Comparison of ENCODE assay signal across 1 cellular context in the genomic region with DNA sequence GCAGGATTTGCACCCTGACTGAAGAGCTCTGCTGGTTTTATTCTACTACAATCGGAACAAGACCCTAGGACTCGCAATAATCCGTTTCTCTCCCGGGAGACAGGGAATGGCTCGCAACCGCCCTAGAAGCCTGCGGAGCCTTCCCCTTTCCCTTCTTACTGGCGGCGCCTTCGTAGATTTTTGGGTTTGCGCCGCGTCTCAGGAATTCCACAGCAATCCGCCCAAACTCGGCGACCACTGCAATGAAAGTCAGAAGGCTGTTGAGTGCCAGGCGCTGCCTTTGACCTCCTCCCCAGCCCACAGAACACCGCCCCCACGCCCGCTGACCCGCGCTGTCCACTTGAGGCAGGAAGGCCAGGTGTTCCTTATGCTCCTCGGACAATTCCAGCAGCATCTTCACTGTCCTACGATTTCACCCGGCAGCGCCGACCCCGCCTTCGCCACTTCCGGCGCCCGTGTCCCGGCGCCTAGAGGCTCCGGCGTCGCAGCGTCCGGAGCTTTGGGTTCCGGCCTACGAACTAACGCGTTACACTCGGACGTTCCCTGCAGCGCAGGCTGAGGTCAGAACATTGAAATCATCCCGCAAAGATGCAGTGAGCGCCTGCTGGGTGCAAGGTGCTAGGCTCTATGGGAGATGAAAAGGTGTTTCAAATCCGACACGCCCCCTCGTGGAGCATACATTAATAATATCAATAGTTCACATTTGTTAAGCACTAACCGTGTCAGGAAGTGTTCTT.
TF ChIP-seq lines count a peak whose summit lies in the region.

Gene COMMD2 (minus strand): TSS at position 439 of the 737 bp plus-strand sequence. CDS start 45 bp downstream, at position 394.

TF ChIP-seq in K562, 482 proteins besides CTCF, POLR2A, EP300 and RAD21 (continued from another document and continues in another):
- no peak for TF ChIP-seq FOXO4 (CRISPR knock-in tag; IDR thresholded peaks at IDR 0.05)
- no peak for TF ChIP-seq XRCC4 (IDR thresholded peaks at IDR 0.05; ENCODE audit: extremely low read depth, insufficient read depth, insufficient read length)
- TF ChIP-seq ZBTB7A (IDR thresholded peaks at IDR 0.05; ENCODE audit: borderline replicate concordance, control insufficient read depth, low read depth, low read length): no peak; the same call in 1 of the 2 replicates
- TF ChIP-seq POLR2B (IDR thresholded peaks at IDR 0.05; ENCODE audit: low read depth, partially characterized antibody): peak; percentile 84
- TF ChIP-seq EWSR1 (IDR thresholded peaks at IDR 0.05; ENCODE audit: borderline replicate concordance, low read depth, partially characterized antibody): no peak
- peak; percentile 60; the same call in 1 of the 2 replicates for TF ChIP-seq EHMT2 (IDR thresholded peaks at IDR 0.05)
- TF ChIP-seq, protein P1, sequence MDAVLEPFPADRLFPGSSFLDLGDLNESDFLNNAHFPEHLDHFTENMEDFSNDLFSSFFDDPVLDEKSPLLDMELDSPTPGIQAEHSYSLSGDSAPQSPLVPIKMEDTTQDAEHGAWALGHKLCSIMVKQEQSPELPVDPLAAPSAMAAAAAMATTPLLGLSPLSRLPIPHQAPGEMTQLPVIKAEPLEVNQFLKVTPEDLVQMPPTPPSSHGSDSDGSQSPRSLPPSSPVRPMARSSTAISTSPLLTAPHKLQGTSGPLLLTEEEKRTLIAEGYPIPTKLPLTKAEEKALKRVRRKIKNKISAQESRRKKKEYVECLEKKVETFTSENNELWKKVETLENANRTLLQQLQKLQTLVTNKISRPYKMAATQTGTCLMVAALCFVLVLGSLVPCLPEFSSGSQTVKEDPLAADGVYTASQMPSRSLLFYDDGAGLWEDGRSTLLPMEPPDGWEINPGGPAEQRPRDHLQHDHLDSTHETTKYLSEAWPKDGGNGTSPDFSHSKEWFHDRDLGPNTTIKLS (IDR thresholded peaks at IDR 0.05; ENCODE audit: borderline replicate concordance, low read depth): peak; percentile 46; the same call in 1 of the 2 replicates
- TF ChIP-seq PTRF (tag; IDR thresholded peaks at IDR 0.05): no peak
- no peak for TF ChIP-seq OTX1 (CRISPR knock-in tag; IDR thresholded peaks at IDR 0.05)
- TF ChIP-seq ZNF764 (CRISPR knock-in tag; IDR thresholded peaks at IDR 0.05; ENCODE audit: low read depth): no peak
- TF ChIP-seq GTF3C2 (IDR thresholded peaks at IDR 0.05; ENCODE audit: borderline replicate concordance, extremely low read depth, insufficient read length): no peak
- peak; percentile 49; the same call in 1 of the 2 replicates for TF ChIP-seq ATF3 (IDR thresholded peaks at IDR 0.05)
- TF ChIP-seq ATF3 (CRISPR knock-in tag; conservative IDR thresholded peaks at IDR 0.05): 0 out of 2 replicates have a peak, but pooled peaks have one; percentile 68
- no peak for TF ChIP-seq KLF1 (tag; IDR thresholded peaks at IDR 0.05)
- no peak for TF ChIP-seq ZNF518B (CRISPR knock-in tag; IDR thresholded peaks at IDR 0.05)
- no peak for TF ChIP-seq HDAC8 (tag; IDR thresholded peaks at IDR 0.05)
- no peak for TF ChIP-seq SMARCA5 (IDR thresholded peaks at IDR 0.05)
- TF ChIP-seq SREBF2 (CRISPR knock-in tag; IDR thresholded peaks at IDR 0.05): no peak
- TF ChIP-seq MYBL2 (IDR thresholded peaks at IDR 0.05; ENCODE audit: low read depth): no peak
- TF ChIP-seq MYBL2 (CRISPR knock-in tag; IDR thresholded peaks at IDR 0.05; ENCODE audit: borderline replicate concordance): no peak
- TF ChIP-seq, protein P2, sequence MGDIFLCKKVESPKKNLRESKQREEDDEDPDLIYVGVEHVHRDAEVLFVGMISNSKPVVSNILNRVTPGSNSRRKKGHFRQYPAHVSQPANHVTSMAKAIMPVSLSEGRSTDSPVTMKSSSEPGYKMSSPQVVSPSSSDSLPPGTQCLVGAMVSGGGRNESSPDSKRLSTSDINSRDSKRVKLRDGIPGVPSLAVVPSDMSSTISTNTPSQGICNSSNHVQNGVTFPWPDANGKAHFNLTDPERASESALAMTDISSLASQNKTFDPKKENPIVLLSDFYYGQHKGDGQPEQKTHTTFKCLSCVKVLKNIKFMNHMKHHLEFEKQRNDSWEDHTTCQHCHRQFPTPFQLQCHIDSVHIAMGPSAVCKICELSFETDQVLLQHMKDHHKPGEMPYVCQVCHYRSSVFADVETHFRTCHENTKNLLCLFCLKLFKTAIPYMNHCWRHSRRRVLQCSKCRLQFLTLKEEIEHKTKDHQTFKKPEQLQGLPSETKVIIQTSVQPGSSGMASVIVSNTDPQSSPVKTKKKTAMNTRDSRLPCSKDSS (IDR thresholded peaks at IDR 0.05; ENCODE audit: low read depth, partially characterized antibody): no peak
- TF ChIP-seq, protein P3, sequence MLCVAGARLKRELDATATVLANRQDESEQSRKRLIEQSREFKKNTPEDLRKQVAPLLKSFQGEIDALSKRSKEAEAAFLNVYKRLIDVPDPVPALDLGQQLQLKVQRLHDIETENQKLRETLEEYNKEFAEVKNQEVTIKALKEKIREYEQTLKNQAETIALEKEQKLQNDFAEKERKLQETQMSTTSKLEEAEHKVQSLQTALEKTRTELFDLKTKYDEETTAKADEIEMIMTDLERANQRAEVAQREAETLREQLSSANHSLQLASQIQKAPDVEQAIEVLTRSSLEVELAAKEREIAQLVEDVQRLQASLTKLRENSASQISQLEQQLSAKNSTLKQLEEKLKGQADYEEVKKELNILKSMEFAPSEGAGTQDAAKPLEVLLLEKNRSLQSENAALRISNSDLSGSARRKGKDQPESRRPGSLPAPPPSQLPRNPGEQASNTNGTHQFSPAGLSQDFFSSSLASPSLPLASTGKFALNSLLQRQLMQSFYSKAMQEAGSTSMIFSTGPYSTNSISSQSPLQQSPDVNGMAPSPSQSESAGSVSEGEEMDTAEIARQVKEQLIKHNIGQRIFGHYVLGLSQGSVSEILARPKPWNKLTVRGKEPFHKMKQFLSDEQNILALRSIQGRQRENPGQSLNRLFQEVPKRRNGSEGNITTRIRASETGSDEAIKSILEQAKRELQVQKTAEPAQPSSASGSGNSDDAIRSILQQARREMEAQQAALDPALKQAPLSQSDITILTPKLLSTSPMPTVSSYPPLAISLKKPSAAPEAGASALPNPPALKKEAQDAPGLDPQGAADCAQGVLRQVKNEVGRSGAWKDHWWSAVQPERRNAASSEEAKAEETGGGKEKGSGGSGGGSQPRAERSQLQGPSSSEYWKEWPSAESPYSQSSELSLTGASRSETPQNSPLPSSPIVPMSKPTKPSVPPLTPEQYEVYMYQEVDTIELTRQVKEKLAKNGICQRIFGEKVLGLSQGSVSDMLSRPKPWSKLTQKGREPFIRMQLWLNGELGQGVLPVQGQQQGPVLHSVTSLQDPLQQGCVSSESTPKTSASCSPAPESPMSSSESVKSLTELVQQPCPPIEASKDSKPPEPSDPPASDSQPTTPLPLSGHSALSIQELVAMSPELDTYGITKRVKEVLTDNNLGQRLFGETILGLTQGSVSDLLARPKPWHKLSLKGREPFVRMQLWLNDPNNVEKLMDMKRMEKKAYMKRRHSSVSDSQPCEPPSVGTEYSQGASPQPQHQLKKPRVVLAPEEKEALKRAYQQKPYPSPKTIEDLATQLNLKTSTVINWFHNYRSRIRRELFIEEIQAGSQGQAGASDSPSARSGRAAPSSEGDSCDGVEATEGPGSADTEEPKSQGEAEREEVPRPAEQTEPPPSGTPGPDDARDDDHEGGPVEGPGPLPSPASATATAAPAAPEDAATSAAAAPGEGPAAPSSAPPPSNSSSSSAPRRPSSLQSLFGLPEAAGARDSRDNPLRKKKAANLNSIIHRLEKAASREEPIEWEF (CRISPR knock-in tag; IDR thresholded peaks at IDR 0.05): no peak
- TF ChIP-seq, protein P4, sequence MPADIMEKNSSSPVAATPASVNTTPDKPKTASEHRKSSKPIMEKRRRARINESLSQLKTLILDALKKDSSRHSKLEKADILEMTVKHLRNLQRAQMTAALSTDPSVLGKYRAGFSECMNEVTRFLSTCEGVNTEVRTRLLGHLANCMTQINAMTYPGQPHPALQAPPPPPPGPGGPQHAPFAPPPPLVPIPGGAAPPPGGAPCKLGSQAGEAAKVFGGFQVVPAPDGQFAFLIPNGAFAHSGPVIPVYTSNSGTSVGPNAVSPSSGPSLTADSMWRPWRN (IDR thresholded peaks at IDR 0.05; ENCODE audit: low read depth): no peak
- TF ChIP-seq SP1 (CRISPR knock-in tag; IDR thresholded peaks at IDR 0.05): peak; percentile 64
- no peak for TF ChIP-seq ZNF431 (CRISPR knock-in tag; IDR thresholded peaks at IDR 0.05)
- TF ChIP-seq ARID1B (IDR thresholded peaks at IDR 0.05): peak; percentile 40; the same call in 1 of the 2 replicates
- TF ChIP-seq, protein P5, sequence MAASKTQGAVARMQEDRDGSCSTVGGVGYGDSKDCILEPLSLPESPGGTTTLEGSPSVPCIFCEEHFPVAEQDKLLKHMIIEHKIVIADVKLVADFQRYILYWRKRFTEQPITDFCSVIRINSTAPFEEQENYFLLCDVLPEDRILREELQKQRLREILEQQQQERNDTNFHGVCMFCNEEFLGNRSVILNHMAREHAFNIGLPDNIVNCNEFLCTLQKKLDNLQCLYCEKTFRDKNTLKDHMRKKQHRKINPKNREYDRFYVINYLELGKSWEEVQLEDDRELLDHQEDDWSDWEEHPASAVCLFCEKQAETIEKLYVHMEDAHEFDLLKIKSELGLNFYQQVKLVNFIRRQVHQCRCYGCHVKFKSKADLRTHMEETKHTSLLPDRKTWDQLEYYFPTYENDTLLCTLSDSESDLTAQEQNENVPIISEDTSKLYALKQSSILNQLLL (CRISPR knock-in tag; IDR thresholded peaks at IDR 0.05; ENCODE audit: borderline replicate concordance): no peak
- TF ChIP-seq ZEB2 (IDR thresholded peaks at IDR 0.05): peak; percentile 96
- TF ChIP-seq NFIX (CRISPR knock-in tag; IDR thresholded peaks at IDR 0.05; ENCODE audit: low read depth): no peak
- TF ChIP-seq PURB (CRISPR knock-in tag; IDR thresholded peaks at IDR 0.05; ENCODE audit: low read depth): no peak
- TF ChIP-seq ZNF133 (CRISPR knock-in tag; IDR thresholded peaks at IDR 0.05): no peak
